ENCODE assay signal across 9 cellular contexts in the genomic region with DNA sequence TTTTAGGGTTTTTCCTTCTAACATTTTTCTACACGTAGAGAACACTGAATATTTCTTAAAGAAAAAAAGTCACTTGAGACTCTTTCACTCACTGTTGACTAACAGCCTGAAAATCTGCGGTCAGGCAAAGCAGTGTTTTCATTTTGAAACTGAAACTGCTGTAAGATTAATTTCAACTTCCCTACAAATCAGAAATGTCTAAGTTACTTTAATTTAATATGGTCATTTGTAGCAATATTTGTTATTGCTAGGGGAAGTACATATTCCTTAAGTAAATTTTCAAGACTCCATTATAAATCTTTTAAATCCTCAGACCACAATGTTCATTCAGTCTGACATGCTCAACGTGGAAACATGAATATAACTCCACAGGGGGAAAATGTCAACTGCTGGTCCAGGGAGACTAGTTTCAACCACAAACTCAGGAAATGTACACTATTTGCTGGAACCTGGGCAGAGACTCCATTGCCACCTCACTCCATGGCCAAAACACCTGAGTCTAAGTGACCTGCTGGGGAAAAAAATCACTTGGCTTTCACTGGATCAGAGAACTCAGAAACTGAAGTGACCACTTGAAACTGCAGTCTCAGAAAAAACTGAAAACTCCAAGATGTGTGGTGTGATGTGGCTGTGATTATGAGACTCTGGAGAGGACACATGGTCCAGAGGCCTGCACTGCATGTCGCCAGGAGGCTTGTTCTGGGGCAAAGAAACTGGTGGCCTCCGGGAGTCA.
DNase-seq lines count a peak whose midpoint lies in the region; ATAC-seq and TF ChIP-seq lines count a peak whose summit lies in the region.
"Had no signal": no experiment of that assay in that cellular context is flagged by ENCODE, and none has a peak within 500 bp of the region (broad histone marks: within the 10 kb centered on the region; RNA-seq: fewer than 3 reads in every experiment).

No MANE protein-coding gene starts in this region.

- peak overlapping the region; percentile 11 for H3K27ac ChIP-seq in AG04450 (ENCODE audit: low read depth, low read length)
- H3K27ac ChIP-seq: HL-60 had no signal

- peaks cover 25% of the 10 kb centered on the region for H3K4me1 Mint-ChIP-seq in stimulated activated effector memory CD8-positive, alpha-beta T cell treated with anti-CD3 and anti-CD28 coated beads, Interleukin-12 subunit alpha, Interleukin-12 subunit beta, amount 100 ng/mL, for 72 hours

- no peaks in the 10 kb centered on the region for H3K36me3 Mint-ChIP-seq in stimulated activated effector memory CD8-positive, alpha-beta T cell treated with anti-CD3 and anti-CD28 coated beads, Interleukin-12 subunit alpha, Interleukin-12 subunit beta, amount 100 ng/mL, for 72 hours

- ATAC-seq in GM18520 (IDR thresholded peaks at IDR 0.05; ENCODE audit: unreplicated experiment) (peak; percentile 71), HG03060 (IDR thresholded peaks at IDR 0.05; ENCODE audit: low read depth, unreplicated experiment) (peak; percentile 83)
- ATAC-seq in stimulated activated effector memory CD8-positive, alpha-beta T cell treated with anti-CD3 and anti-CD28 coated beads, Interleukin-12 subunit alpha, Interleukin-12 subunit beta, amount 100 ng/mL, for 72 hours: peak; percentile 73

- no peak overlapping the region for H3K4me3 Mint-ChIP-seq in stimulated activated effector memory CD8-positive, alpha-beta T cell treated with anti-CD3 and anti-CD28 coated beads, Interleukin-12 subunit alpha, Interleukin-12 subunit beta, amount 100 ng/mL, for 72 hours

- H3K9me3 Mint-ChIP-seq in stimulated activated effector memory CD8-positive, alpha-beta T cell treated with anti-CD3 and anti-CD28 coated beads, Interleukin-12 subunit alpha, Interleukin-12 subunit beta, amount 100 ng/mL, for 72 hours: no peaks in the 10 kb centered on the region

- POLR2A ChIA-PET in AG04450 (lab: Yijun Ruan, JAX): no interaction called here

- TF ChIP-seq CTCF in AG04450 (IDR thresholded peaks at IDR 0.05; ENCODE audit: low read depth, low read length): no peak

- no peaks in the 10 kb centered on the region for H3K27me3 ChIP-seq in AG04450 (ENCODE audit: control insufficient read depth, insufficient read depth, low read length)

- H3K9me3 ChIP-seq in AG04450 (ENCODE audit: control insufficient read depth, insufficient read depth, low read length): no peaks in the 10 kb centered on the region

- CTCF ChIA-PET in AG04450 (lab: Charles Lee): interaction anchor here (0.6 kb wide), 1 partner anchor 170 kb away, joined by 3 read pairs; no protein-coding TSS in a partner anchor

- H3K4me3 ChIP-seq in AG04450 (ENCODE audit: low read depth, low read length): peak overlapping the region; percentile 5

- DNase-seq in AG04450 (ENCODE audit: low read depth, low spot score) (no peak), SIG-M5 treated with dmso at 0.1 percent for 504 hours (lab: John Stamatoyannopoulos, UW; ENCODE audit: unreplicated experiment) (peak; percentile 62), fibroblast of gingiva (ENCODE audit: low read depth) (peak; percentile 58), NCI-H1105 (lab: John Stamatoyannopoulos, UW) (no peak), occipital lobe (lab: John Stamatoyannopoulos, UW) (no peak)
- no peak for DNase-seq in stimulated activated effector memory CD8-positive, alpha-beta T cell treated with anti-CD3 and anti-CD28 coated beads, Interleukin-12 subunit alpha, Interleukin-12 subunit beta, amount 100 ng/mL, for 72 hours (ENCODE audit: low spot score in 2 of 2)

- H3K27ac Mint-ChIP-seq in stimulated activated effector memory CD8-positive, alpha-beta T cell treated with anti-CD3 and anti-CD28 coated beads, Interleukin-12 subunit alpha, Interleukin-12 subunit beta, amount 100 ng/mL, for 72 hours: no peak overlapping the region

Comparison
In these comparisons a context has a peak if more than half of its experiments do, and no peak if none do; other contexts are left out.
1. DNase-seq: peak in SIG-M5 treated with dmso at 0.1 percent for 504 hours (single experiment) and fibroblast of gingiva (single experiment); none in AG04450 (single experiment), stimulated activated effector memory CD8-positive, alpha-beta T cell treated with anti-CD3 and anti-CD28 coated beads, Interleukin-12 subunit alpha, Interleukin-12 subunit beta, amount 100 ng/mL, for 72 hours (0 of 2), NCI-H1105 (single experiment) and occipital lobe (single experiment).
2. Peak in every context shown above with its lines, with median percentiles within 50 percentile points of each other: ATAC-seq.